ENCODE assay signal across 32 cellular contexts in the genomic region with DNA sequence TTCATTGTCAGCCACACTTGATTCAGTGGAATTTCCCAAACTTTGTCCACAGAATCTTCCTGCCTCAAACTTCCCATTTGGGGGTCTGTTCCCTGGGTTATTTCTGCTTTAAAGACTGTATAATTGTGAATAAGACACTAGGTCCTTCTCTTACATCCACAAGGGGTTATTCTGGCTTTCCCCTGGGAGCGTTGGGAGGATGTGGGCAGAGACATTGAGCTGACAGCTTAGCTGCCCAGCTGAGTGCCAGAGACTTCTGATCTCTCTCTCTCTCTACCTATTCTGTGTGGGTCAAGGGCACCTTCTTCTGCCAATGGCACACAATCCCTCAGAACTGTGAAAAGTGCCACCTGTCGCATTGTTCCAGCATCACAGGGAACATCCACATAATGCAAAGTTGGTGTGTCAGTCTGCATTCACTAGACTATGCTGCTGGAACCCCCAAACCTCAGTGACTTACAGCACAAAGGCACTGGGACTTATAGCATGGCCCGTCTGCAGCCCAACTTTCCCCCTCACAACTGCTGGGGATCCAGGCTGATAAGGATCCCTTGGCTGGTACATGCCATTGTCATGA.
"Had no signal": no experiment of that assay in that cellular context is flagged by ENCODE, and none has a peak within 500 bp of the region (broad histone marks: within the 10 kb centered on the region; RNA-seq: fewer than 3 reads in every experiment).

No MANE protein-coding gene starts in this region.

- H3K36me3 ChIP-seq: gastroesophageal sphincter, heart left ventricle, neural progenitor cell, prostate gland, right atrium auricular region, tibial artery, upper lobe of left lung had no signal

- H2AFZ ChIP-seq: hepatocyte, neural progenitor cell, parathyroid adenoma had no signal

- H3K27ac ChIP-seq: epithelial cell of prostate, foreskin keratinocyte, gastroesophageal sphincter, heart left ventricle, hepatocyte, neural progenitor cell, parathyroid adenoma, prostate gland, right atrium auricular region, testis, tibial artery, upper lobe of left lung had no signal

- H3K27ac Mint-ChIP-seq: dendritic cell treated with granulocyte-macrophage colony-stimulating factor and Interleukin-4, amounts not matched to agents 40 ng/mL and 50 ng/mL, for 4 days; endodermal cell; memory B cell; mesothelial cell of epicardium; natural killer cell treated with Interleukin-12 subunit alpha and Interleukin-12 subunit beta and Interleukin-15 and Interleukin-18, amount 100 ng/mL, for 72 hours; neural progenitor cell had no signal

- H3K4me1 ChIP-seq: neural progenitor cell, parathyroid adenoma, prostate gland, testis had no signal

- FAIRE-seq: colon, kidney had no signal

- DNase-seq: effector CD8-positive, alpha-beta T cell; endodermal cell; foreskin keratinocyte; heart left ventricle; kidney; mucosa of descending colon; naive B cell; stimulated activated CD4-positive, alpha-beta T cell treated with anti-CD3 and anti-CD28 coated beads, Interleukin-12 subunit alpha, Interleukin-12 subunit beta, amount 100 ng/mL, for 4 hours; stimulated activated CD4-positive, alpha-beta T cell treated with anti-CD3 and anti-CD28 coated beads, Interleukin-1b, Interleukin-23, amount 100 ng/mL, for 48 hours; stimulated activated CD4-positive, alpha-beta T cell treated with anti-CD3 and anti-CD28 coated beads, Interleukin-4, amount 100 ng/mL, for 1 hour; stimulated activated CD8-positive, alpha-beta memory T cell treated with anti-CD3 and anti-CD28 coated beads, Interleukin-4, amount 100 ng/mL, for 48 hours; stimulated activated naive CD8-positive, alpha-beta T cell treated with anti-CD3 and anti-CD28 coated beads, Interleukin-15, Interleukin-2, amounts not matched to agents 100 U/mL and 50 U/mL, for 24 hours; substantia nigra; testis; tibial artery; upper lobe of left lung had no signal

- H3K27me3 ChIP-seq: foreskin keratinocyte, gastroesophageal sphincter, heart left ventricle, hepatocyte, neural progenitor cell, right atrium auricular region, testis, tibial artery, upper lobe of left lung had no signal

- ATAC-seq: esophagus mucosa; foreskin keratinocyte; gastroesophageal sphincter; heart left ventricle; left lobe of liver; mucosa of descending colon; stimulated activated naive CD8-positive, alpha-beta T cell treated with anti-CD3 and anti-CD28 coated beads, Interleukin-15, Interleukin-2, amounts not matched to agents 100 U/mL and 50 U/mL, for 24 hours had no signal

- H3K9me3 ChIP-seq: gastroesophageal sphincter, mucosa of descending colon, prostate gland, right atrium auricular region, testis, tibial artery, upper lobe of left lung had no signal

- H3K4me3 Mint-ChIP-seq: dendritic cell treated with granulocyte-macrophage colony-stimulating factor and Interleukin-4, amounts not matched to agents 40 ng/mL and 50 ng/mL, for 4 days; endodermal cell; memory B cell; mesothelial cell of epicardium; naive B cell; natural killer cell treated with Interleukin-12 subunit alpha and Interleukin-12 subunit beta and Interleukin-15 and Interleukin-18, amount 100 ng/mL, for 72 hours; neural progenitor cell had no signal

- H3K79me2 ChIP-seq: hepatocyte, parathyroid adenoma had no signal

- H3K36me3 Mint-ChIP-seq: memory B cell; natural killer cell treated with Interleukin-12 subunit alpha and Interleukin-12 subunit beta and Interleukin-15 and Interleukin-18, amount 100 ng/mL, for 72 hours had no signal

- H3K4me2 ChIP-seq: hepatocyte, neural progenitor cell, smooth muscle cell had no signal

- H3K4me3 ChIP-seq: gastroesophageal sphincter, heart left ventricle, hepatocyte, lung, mucosa of descending colon, neural progenitor cell, prostate gland, right atrium auricular region, smooth muscle cell, testis, tibial artery, upper lobe of left lung had no signal

- H3K9ac ChIP-seq: neural progenitor cell, parathyroid adenoma had no signal

- H3K4me1 Mint-ChIP-seq: endodermal cell, mesothelial cell of epicardium had no signal

- H3K9me3 Mint-ChIP-seq: dendritic cell treated with granulocyte-macrophage colony-stimulating factor and Interleukin-4, amounts not matched to agents 40 ng/mL and 50 ng/mL, for 4 days; memory B cell; natural killer cell treated with Interleukin-12 subunit alpha and Interleukin-12 subunit beta and Interleukin-15 and Interleukin-18, amount 100 ng/mL, for 72 hours had no signal
